ENCODE assay signal across 8 cellular contexts in genomic region chr1:27864264-27864895, GRCh38. TPM values are rescaled to one million over a fixed set of nuclear protein-coding genes. Genes with fewer than 3 reads are reported as not detected.
DNase-seq lines count a peak whose midpoint lies in the region; ATAC-seq and TF ChIP-seq lines count a peak whose summit lies in the region.
"Had no signal": no experiment of that assay in that cellular context is flagged by ENCODE, and none has a peak within 500 bp of the region (broad histone marks: within the 10 kb centered on the region; RNA-seq: fewer than 3 reads in every experiment).

No MANE protein-coding gene starts in this region.

- H3K36me3 Mint-ChIP-seq in IgD-negative memory B cell (no peaks in the 10 kb centered on the region), progenitor cell of endocrine pancreas (ENCODE audit: insufficient read depth) (no peaks in the 10 kb centered on the region)

- H3K27me3 ChIP-seq in heart right ventricle: no peaks in the 10 kb centered on the region

- 86 to 90% methylated on average over 8 of the region's 8 CpGs for WGBS in heart right ventricle, 2 donors

- no peak overlapping the region for H3K4me3 ChIP-seq in heart right ventricle

- peaks cover 0 to 56% (median 7%) of the 10 kb centered on the region in 9 donors for H3K4me1 ChIP-seq in heart right ventricle

- intact Hi-C loops in heart right ventricle (cut with DNase I): loop anchor here in 4 of 10 donors (10.0 kb wide), 2 partner anchors 110 to 340 kb away; no protein-coding TSS in a partner anchor

- no peaks in the 10 kb centered on the region for H3K9me3 Mint-ChIP-seq in IgD-negative memory B cell
- no peaks in the 10 kb centered on the region for H3K9me3 Mint-ChIP-seq in progenitor cell of endocrine pancreas (ENCODE audit: low read depth)

- DNase-seq in activated CD4-positive, alpha-beta T cell treated with anti-CD3 and anti-CD28 coated beads for 48 hours: peak; percentile 58
- no peak for DNase-seq in heart right ventricle
- peak; percentile 15 for DNase-seq in stimulated activated naive CD4-positive, alpha-beta T cell treated with Interleukin-2 at 50 U/mL for 16 hours (lab: John Stamatoyannopoulos, UW)
- no peak for DNase-seq in progenitor cell of endocrine pancreas (ENCODE audit: low spot score, unreplicated experiment)
- DNase-seq: NCI-H1105 treated with DMSO at 0.1 percent for 48 hours had no signal

- no peaks in the 10 kb centered on the region for H3K9me3 ChIP-seq in heart right ventricle

- H3K4me3 Mint-ChIP-seq in IgD-negative memory B cell (peak overlapping the region in 3 of 4 donors; percentile 44 to 79 (median 58)), progenitor cell of endocrine pancreas (ENCODE audit: low read depth) (no peak overlapping the region)

- peaks cover 25 to 50% (median 39%) of the 10 kb centered on the region in 3 donors for H3K4me1 Mint-ChIP-seq in IgD-negative memory B cell
- H3K4me1 Mint-ChIP-seq in progenitor cell of endocrine pancreas (ENCODE audit: low read depth): peaks cover 10% of the 10 kb centered on the region

- ATAC-seq in heart right ventricle (peak in 7 of 8 donors; percentile 18 to 73 (median 53)), HG03439 (IDR thresholded peaks at IDR 0.05; ENCODE audit: unreplicated experiment) (no peak), HG02884 (IDR thresholded peaks at IDR 0.05; ENCODE audit: unreplicated experiment) (no peak)

- H3K27ac Mint-ChIP-seq in IgD-negative memory B cell: peak overlapping the region; percentile 78 to 93 (median 89)
- no peak overlapping the region for H3K27ac Mint-ChIP-seq in progenitor cell of endocrine pancreas

- no peaks in the 10 kb centered on the region for H3K36me3 ChIP-seq in heart right ventricle

- peak overlapping the region in 8 of 10 donors; percentile 42 to 94 (median 57) for H3K27ac ChIP-seq in heart right ventricle

- no peak for TF ChIP-seq CTCF in heart right ventricle (IDR thresholded peaks at IDR 0.05)
- no peak for TF ChIP-seq CTCF in progenitor cell of endocrine pancreas (IDR thresholded peaks at IDR 0.05; ENCODE audit: unreplicated experiment)

- H3K27me3 Mint-ChIP-seq in IgD-negative memory B cell (peaks cover 2% of the 10 kb centered on the region), progenitor cell of endocrine pancreas (no peaks in the 10 kb centered on the region)

RNA-seq across cellular contexts. Expression of gene THEMIS2, which starts 8.0 kb away (rescaled TPM):
- polyA plus RNA-seq in IgD-negative memory B cell (70.0 TPM), heart right ventricle (1 to 10 TPM; 5.6 to 7.3 TPM)
- total RNA-seq in heart right ventricle (10 to 100 TPM in 2 of 10 donors, 1 to 10 TPM in 8; 2.5 to 29.3 (median 5.1) TPM), progenitor cell of endocrine pancreas (3.0 and 3.3 TPM in 2 replicates)

RNA-seq across cellular contexts. Expression of gene PPP1R8, which starts 33.8 kb away (rescaled TPM):
- 31.7 TPM for polyA plus RNA-seq in IgD-negative memory B cell
- 10 to 100 TPM; 19.2 to 33.4 (median 26.2) TPM for total RNA-seq in heart right ventricle
- 10 to 100 TPM; 13.9 to 24.8 TPM for polyA plus RNA-seq in heart right ventricle
- total RNA-seq in progenitor cell of endocrine pancreas: 50.4 and 52.5 TPM in 2 replicates

RNA-seq across cellular contexts. Expression of gene RPA2, which starts 50.0 kb away (rescaled TPM):
- polyA plus RNA-seq in IgD-negative memory B cell (163 TPM), heart right ventricle (10 to 100 TPM; 14.3 to 34.2 TPM)
- total RNA-seq in heart right ventricle (10 to 100 TPM; 20.2 to 63.5 (median 23.0) TPM), progenitor cell of endocrine pancreas (34.8 and 37.2 TPM in 2 replicates)

Comparison
In these comparisons a context has a peak if more than half of its experiments do, and no peak if none do; other contexts are left out.
1. DNase-seq: peak in activated CD4-positive, alpha-beta T cell treated with anti-CD3 and anti-CD28 coated beads for 48 hours (single experiment) and stimulated activated naive CD4-positive, alpha-beta T cell treated with Interleukin-2 at 50 U/mL for 16 hours (single experiment); none in heart right ventricle (0 of 2) and progenitor cell of endocrine pancreas (single experiment).
2. ATAC-seq: peak in heart right ventricle (7 of 8); none in HG03439 (single experiment) and HG02884 (single experiment).